In the genomic region with DNA sequence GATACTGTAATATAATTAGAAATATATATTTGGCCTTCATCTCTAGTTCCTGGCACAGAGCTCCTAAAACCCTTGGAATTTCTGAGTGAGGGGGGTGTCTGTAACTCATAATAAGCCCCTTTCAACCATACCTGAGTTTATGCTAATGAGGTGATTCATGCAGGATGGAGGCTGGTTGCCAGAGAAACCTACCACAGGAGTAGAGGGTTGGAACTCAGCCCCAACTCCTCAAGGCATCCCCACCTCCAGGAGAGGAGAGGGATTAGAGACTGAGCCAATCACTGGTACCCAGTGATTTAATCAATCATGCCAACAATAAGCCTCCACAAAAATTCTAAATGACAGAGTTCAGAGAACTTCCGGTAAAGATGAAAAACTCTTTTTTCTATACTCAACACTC, we compare ENCODE assay signal across 28 cellular contexts. TPM values are rescaled to one million over a fixed set of nuclear protein-coding genes. Genes with fewer than 3 reads are reported as not detected.
DNase-seq lines count a peak whose midpoint lies in the region; ATAC-seq and TF ChIP-seq lines count a peak whose summit lies in the region.
"Had no signal": no experiment of that assay in that cellular context is flagged by ENCODE, and none has a peak within 500 bp of the region (broad histone marks: within the 10 kb centered on the region; RNA-seq: fewer than 3 reads in every experiment).

No MANE protein-coding gene starts in this region.

- WGBS in endodermal cell (ENCODE audit: insufficient coverage in 1 of 2, insufficient read length in 1 of 2), 2 experiments = 38 to 40% methylated on average over 1 of the region's 1 CpG

- H3K27ac Mint-ChIP-seq in GM23338 (no peak overlapping the region), T-helper 17 cell (peak overlapping the region; percentile 74), endodermal cell (peak overlapping the region; percentile 64), nephron progenitor cell (peak overlapping the region; percentile 61)
- H3K27ac Mint-ChIP-seq: CD4-positive, CD25-positive, alpha-beta regulatory T cell had no signal

- intact Hi-C loops in lower lobe of right lung (cut with DNase I) = no loop called here

- no peaks in the 10 kb centered on the region for H3K9me2 ChIP-seq in GM23338 (ENCODE audit: insufficient read depth)

- H3K27me3 ChIP-seq in GM23338 (ENCODE audit: insufficient read depth) (no peaks in the 10 kb centered on the region), endodermal cell (ENCODE audit: control insufficient read depth, insufficient read depth, low read length, poor library complexity, severe bottlenecking) (no peaks in the 10 kb centered on the region), lower lobe of right lung (ENCODE audit: low read depth) (no peaks in the 10 kb centered on the region)
- H3K27me3 ChIP-seq: BLaER1 had no signal

- H3F3A ChIP-seq in GM23338 (replicated peaks; ENCODE audit: low read depth) = no peaks in the 10 kb centered on the region

- peaks cover 38% of the 10 kb centered on the region for H4K20me1 ChIP-seq in GM23338 (replicated peaks; ENCODE audit: insufficient read depth)

- peak; percentile 34; the same call in 2 of the 3 replicates for ATAC-seq in GM23338
- ATAC-seq in T-helper 17 cell = no peak
- no peak for ATAC-seq in HG03025 (IDR thresholded peaks at IDR 0.05; ENCODE audit: low FRiP score, unreplicated experiment)
- no peak for ATAC-seq in lower lobe of right lung
- ATAC-seq: Panc1 had no signal

- H2AFZ ChIP-seq in GM23338 = no peak overlapping the region
- H2AFZ ChIP-seq: GM23248 had no signal

- 0 out of 2 replicates have a peak, but pooled peaks cover 6% of the 10 kb centered on the region for H3K36me3 ChIP-seq in GM23338 (ENCODE audit: insufficient read depth)
- peaks cover 17% of the 10 kb centered on the region for H3K36me3 ChIP-seq in endodermal cell (ENCODE audit: control insufficient read depth, insufficient read depth, low read length)
- H3K36me3 ChIP-seq in lower lobe of right lung = peaks cover 20% of the 10 kb centered on the region

- H3K4me3 ChIP-seq in GM23338 (no peak overlapping the region), endodermal cell (ENCODE audit: low read length) (no peak overlapping the region), lower lobe of right lung (no peak overlapping the region)
- H3K4me3 ChIP-seq: BLaER1, GM23248, SK-N-MC had no signal

- H3K4me1 ChIP-seq in GM23338 (ENCODE audit: insufficient read depth) (no peaks in the 10 kb centered on the region), endodermal cell (ENCODE audit: control insufficient read depth, insufficient read depth, low read length) (no peaks in the 10 kb centered on the region), lower lobe of right lung (peaks cover 14% of the 10 kb centered on the region)
- H3K4me1 ChIP-seq: BLaER1 had no signal

- H3K9me3 ChIP-seq in T-helper 17 cell (ENCODE audit: control insufficient read depth, low read length, poor library complexity, severe bottlenecking) (no peaks in the 10 kb centered on the region), endodermal cell (ENCODE audit: control insufficient read depth, low read length) (no peaks in the 10 kb centered on the region), lower lobe of right lung (no peaks in the 10 kb centered on the region)
- H3K9me3 ChIP-seq: BLaER1 had no signal

- no peak overlapping the region for H3K9ac ChIP-seq in endodermal cell (ENCODE audit: extremely low read depth, low read length, poor library complexity, severe bottlenecking)
- H3K9ac ChIP-seq: BLaER1, GM23248 had no signal

- CTCF ChIA-PET in RWPE1 (lab: Yijun Ruan, JAX) = no interaction called here

- H3K4me1 Mint-ChIP-seq in GM23338 (no peaks in the 10 kb centered on the region), T-helper 17 cell (peaks cover 11% of the 10 kb centered on the region), endodermal cell (no peaks in the 10 kb centered on the region), nephron progenitor cell (no peaks in the 10 kb centered on the region)

- peaks cover 47% of the 10 kb centered on the region for H3K79me2 ChIP-seq in GM23338 (replicated peaks; ENCODE audit: insufficient read depth)

- DNase-seq in GM23338 (ENCODE audit: low spot score) (no peak), T-helper 17 cell (no peak), endodermal cell (no peak), nephron progenitor cell (no peak), T-helper 2 cell (no peak), lower lobe of right lung (no peak), RWPE1 (ENCODE audit: low spot score) (no peak)
- DNase-seq: CD4-positive, CD25-positive, alpha-beta regulatory T cell; DMS153; DND-41; GM23248; H9; IMR-90; KG1; NCI-H1048; NCI-H1417 treated with DMSO at 0.1 percent for 48 hours; NCI-H1694 treated with DMSO at 0.1 percent for 48 hours; NCI-H2081 treated with DMSO at 0.1 percent for 48 hours; NCI-H2171; NCI-H226; NCI-H510A; NCI-H69; SIG-M5 had no signal

- no peak overlapping the region for H3K4me2 ChIP-seq in GM23338
- H3K4me2 ChIP-seq: BLaER1 had no signal

- H3K27ac ChIP-seq in GM23338 (ENCODE audit: low read depth) = no peak overlapping the region
- no peak overlapping the region for H3K27ac ChIP-seq in endodermal cell (ENCODE audit: low read depth, low read length)
- no peak overlapping the region for H3K27ac ChIP-seq in lower lobe of right lung
- H3K27ac ChIP-seq in RWPE1 = no peak overlapping the region
- H3K27ac ChIP-seq: BLaER1, GM23248, SK-N-MC had no signal

- POLR2A ChIA-PET in RWPE1 (lab: Yijun Ruan, JAX; ENCODE audit: low non-redundant PET) = no interaction called here

- H3K27me3 Mint-ChIP-seq in GM23338 (ENCODE audit: insufficient read depth, low read depth, poor library complexity) (peaks cover 3% of the 10 kb centered on the region), T-helper 17 cell (no peaks in the 10 kb centered on the region), endodermal cell (ENCODE audit: insufficient read depth) (no peaks in the 10 kb centered on the region), nephron progenitor cell (ENCODE audit: low read depth, poor library complexity) (no peaks in the 10 kb centered on the region)
- H3K27me3 Mint-ChIP-seq: CD4-positive, CD25-positive, alpha-beta regulatory T cell had no signal

- peaks cover 5% of the 10 kb centered on the region; the same call in 1 of the 3 replicates for H3K36me3 Mint-ChIP-seq in GM23338 (ENCODE audit: low read depth)
- H3K36me3 Mint-ChIP-seq in T-helper 17 cell (ENCODE audit: low read depth) = peaks cover 2% of the 10 kb centered on the region
- peaks cover 20% of the 10 kb centered on the region for H3K36me3 Mint-ChIP-seq in endodermal cell (ENCODE audit: low read depth)
- H3K36me3 Mint-ChIP-seq in nephron progenitor cell (ENCODE audit: low read depth) = peaks cover 21% of the 10 kb centered on the region

- no peak for TF ChIP-seq CTCF in GM23338 (conservative IDR thresholded peaks at IDR 0.05; ENCODE audit: low read depth in 2 of 2)
- TF ChIP-seq CTCF in endodermal cell (conservative IDR thresholded peaks at IDR 0.05) = no peak
- no peak for TF ChIP-seq CTCF in nephron progenitor cell (IDR thresholded peaks at IDR 0.05)
- TF ChIP-seq CTCF in lower lobe of right lung (IDR thresholded peaks at IDR 0.05) = no peak
- TF ChIP-seq CTCF in RWPE1 (conservative IDR thresholded peaks at IDR 0.05; ENCODE audit: low read depth) = no peak

- H3K4me3 Mint-ChIP-seq in GM23338 (no peak overlapping the region), T-helper 17 cell (no peak overlapping the region), endodermal cell (no peak overlapping the region), nephron progenitor cell (no peak overlapping the region)
- H3K4me3 Mint-ChIP-seq: CD4-positive, CD25-positive, alpha-beta regulatory T cell; H9 had no signal

- no peaks in the 10 kb centered on the region for H3K9me3 Mint-ChIP-seq in GM23338
- no peaks in the 10 kb centered on the region for H3K9me3 Mint-ChIP-seq in endodermal cell
- no peaks in the 10 kb centered on the region for H3K9me3 Mint-ChIP-seq in nephron progenitor cell
- H3K9me3 Mint-ChIP-seq: CD4-positive, CD25-positive, alpha-beta regulatory T cell; H9 had no signal

TF ChIP-seq in GM23338, 12 proteins besides CTCF, POLR2A, EP300 and RAD21:
- no peak for TF ChIP-seq STAT1 (IDR thresholded peaks at IDR 0.05; ENCODE audit: unreplicated experiment)
- TF ChIP-seq, protein P1, sequence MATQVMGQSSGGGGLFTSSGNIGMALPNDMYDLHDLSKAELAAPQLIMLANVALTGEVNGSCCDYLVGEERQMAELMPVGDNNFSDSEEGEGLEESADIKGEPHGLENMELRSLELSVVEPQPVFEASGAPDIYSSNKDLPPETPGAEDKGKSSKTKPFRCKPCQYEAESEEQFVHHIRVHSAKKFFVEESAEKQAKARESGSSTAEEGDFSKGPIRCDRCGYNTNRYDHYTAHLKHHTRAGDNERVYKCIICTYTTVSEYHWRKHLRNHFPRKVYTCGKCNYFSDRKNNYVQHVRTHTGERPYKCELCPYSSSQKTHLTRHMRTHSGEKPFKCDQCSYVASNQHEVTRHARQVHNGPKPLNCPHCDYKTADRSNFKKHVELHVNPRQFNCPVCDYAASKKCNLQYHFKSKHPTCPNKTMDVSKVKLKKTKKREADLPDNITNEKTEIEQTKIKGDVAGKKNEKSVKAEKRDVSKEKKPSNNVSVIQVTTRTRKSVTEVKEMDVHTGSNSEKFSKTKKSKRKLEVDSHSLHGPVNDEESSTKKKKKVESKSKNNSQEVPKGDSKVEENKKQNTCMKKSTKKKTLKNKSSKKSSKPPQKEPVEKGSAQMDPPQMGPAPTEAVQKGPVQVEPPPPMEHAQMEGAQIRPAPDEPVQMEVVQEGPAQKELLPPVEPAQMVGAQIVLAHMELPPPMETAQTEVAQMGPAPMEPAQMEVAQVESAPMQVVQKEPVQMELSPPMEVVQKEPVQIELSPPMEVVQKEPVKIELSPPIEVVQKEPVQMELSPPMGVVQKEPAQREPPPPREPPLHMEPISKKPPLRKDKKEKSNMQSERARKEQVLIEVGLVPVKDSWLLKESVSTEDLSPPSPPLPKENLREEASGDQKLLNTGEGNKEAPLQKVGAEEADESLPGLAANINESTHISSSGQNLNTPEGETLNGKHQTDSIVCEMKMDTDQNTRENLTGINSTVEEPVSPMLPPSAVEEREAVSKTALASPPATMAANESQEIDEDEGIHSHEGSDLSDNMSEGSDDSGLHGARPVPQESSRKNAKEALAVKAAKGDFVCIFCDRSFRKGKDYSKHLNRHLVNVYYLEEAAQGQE (IDR thresholded peaks at IDR 0.05; ENCODE audit: unreplicated experiment) = no peak
- no peak for TF ChIP-seq NANOG (IDR thresholded peaks at IDR 0.05; ENCODE audit: borderline replicate concordance)

RNA-seq across cellular contexts. Expression of a gene that starts 17.5 kb away (rescaled TPM):
- 46.9 and 67.8 TPM in 2 replicates for total RNA-seq in GM23338 (2014; rRNA removed; shearing (Covaris generic))
- 25.0 and 25.1 TPM in 2 replicates for polyA plus RNA-seq in GM23338 (2016; fragmentation: Nextera tagmentation; extraction: Ambion mirVana)
- total RNA-seq in T-helper 17 cell = 10 to 100 TPM; 24.9 to 32.0 TPM
- total RNA-seq in endodermal cell = 10 to 100 TPM; 55.1 to 68.7 TPM
- 41.1 TPM for polyA plus RNA-seq in endodermal cell (2013, experiment 1 of 2)
- polyA plus RNA-seq in endodermal cell (2013, experiment 2 of 2) = 33.7 TPM
- 52.3 TPM for total RNA-seq in lower lobe of right lung

RNA-seq across cellular contexts. Expression of a gene that starts 43.8 kb away (rescaled TPM):
- 0.50 TPM in 1 of 2 replicates, not detected in the other for total RNA-seq in GM23338 (2014; rRNA removed; shearing (Covaris generic))
- not detected in 2 replicates for polyA plus RNA-seq in GM23338 (2016; fragmentation: Nextera tagmentation; extraction: Ambion mirVana)
- not detected for total RNA-seq in T-helper 17 cell
- total RNA-seq in endodermal cell = not detected
- polyA plus RNA-seq in endodermal cell (2013, experiment 1 of 2) = 0.18 TPM
- polyA plus RNA-seq in endodermal cell (2013, experiment 2 of 2) = 0.29 TPM
- 0.86 TPM for total RNA-seq in lower lobe of right lung
- total RNA-seq: CD4-positive, CD25-positive, alpha-beta regulatory T cell; H9; OCI-LY7 had no signal
- polyA plus RNA-seq: CD4-positive, CD25-positive, alpha-beta regulatory T cell had no signal
